In the genomic region with DNA sequence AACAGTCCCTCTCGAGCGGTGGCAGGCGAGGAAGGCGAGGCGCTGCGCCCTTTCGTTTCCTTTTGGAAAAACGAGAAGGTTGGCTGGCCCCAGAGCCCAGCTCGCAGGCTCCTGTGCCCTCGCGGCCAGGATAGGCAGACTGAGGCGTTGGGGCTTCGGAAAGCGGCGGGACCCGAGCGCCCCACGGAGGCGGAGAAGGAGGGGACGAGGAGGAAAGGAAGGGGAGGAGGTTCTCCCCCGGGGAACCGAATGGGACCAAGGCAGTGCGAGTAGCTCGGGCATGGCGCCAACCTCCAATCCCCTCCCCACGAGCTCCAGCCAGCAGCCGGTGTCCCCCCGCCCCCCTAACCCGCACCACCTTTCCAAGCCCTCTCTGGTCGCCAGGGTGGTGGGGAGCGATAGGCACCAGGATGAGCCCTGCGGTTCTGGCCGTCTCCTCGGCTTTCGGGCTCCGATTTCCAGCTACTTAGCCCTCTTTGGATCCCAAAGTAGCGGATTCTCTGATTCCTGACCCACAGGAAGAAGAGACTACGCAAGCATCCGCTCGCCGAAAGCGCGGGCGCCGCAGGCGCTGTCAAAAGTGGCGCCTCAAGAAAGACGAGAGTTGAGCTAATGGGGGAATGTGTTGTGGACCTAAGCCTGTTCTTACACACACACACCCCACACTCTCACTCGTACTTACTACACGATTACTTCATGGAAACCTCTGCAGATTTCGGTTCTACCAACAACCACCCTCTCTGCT, we compare ENCODE assay signal across 17 cellular contexts. TPM values are rescaled to one million over a fixed set of nuclear protein-coding genes. Genes with fewer than 3 reads are reported as not detected.
DNase-seq lines count a peak whose midpoint lies in the region; ATAC-seq and TF ChIP-seq lines count a peak whose summit lies in the region.
"Had no signal": no experiment of that assay in that cellular context is flagged by ENCODE, and none has a peak within 500 bp of the region (broad histone marks: within the 10 kb centered on the region; RNA-seq: fewer than 3 reads in every experiment).

No MANE protein-coding gene starts in this region.

- peaks cover 40% of the 10 kb centered on the region for H3K27me3 Mint-ChIP-seq in CD4-positive, alpha-beta T cell

- no peak for TF ChIP-seq RAD21 in neural cell (conservative IDR thresholded peaks at IDR 0.05)

- POLR2A ChIA-PET in CD4-positive, alpha-beta T cell (lab: Charles Lee): no interaction called here

- peaks cover 48% of the 10 kb centered on the region for H3K27me3 ChIP-seq in CD4-positive, alpha-beta T cell (ENCODE audit: control insufficient read depth, insufficient read depth, low read length)
- H3K27me3 ChIP-seq in H7 (ENCODE audit: control insufficient read depth, insufficient read depth, low read length): peaks cover 44% of the 10 kb centered on the region
- H3K27me3 ChIP-seq in dorsolateral prefrontal cortex: peaks cover 0 to 96% (median 69%) of the 10 kb centered on the region in 45 donors
- peaks cover 57% of the 10 kb centered on the region for H3K27me3 ChIP-seq in neural cell (ENCODE audit: insufficient read depth, low read depth, low read length)

- no peaks in the 10 kb centered on the region for H3F3A ChIP-seq in neural cell (ENCODE audit: insufficient read depth, low read length, poor library complexity, severe bottlenecking)

- H3K4me2 ChIP-seq in neural cell (ENCODE audit: low read length): no peak overlapping the region

- TF ChIP-seq CTCF in CD4-positive, alpha-beta T cell (IDR thresholded peaks at IDR 0.05): no peak
- no peak for TF ChIP-seq CTCF in dorsolateral prefrontal cortex (IDR thresholded peaks at IDR 0.05 in 54 of 56, conservative IDR thresholded peaks at IDR 0.05 in 2 of 56; ENCODE audit: low read depth in 1 of 56, partially characterized antibody in 56 of 56)
- peak; percentile 13 for TF ChIP-seq CTCF in neural cell (IDR thresholded peaks at IDR 0.05; ENCODE audit: poor library complexity, severe bottlenecking)

- H3K4me3 ChIP-seq in H7 (ENCODE audit: insufficient read depth, low read depth, low read length) (peak overlapping the region; percentile 37), dorsolateral prefrontal cortex (peak overlapping the region in 52 of 59 donors; percentile 5 to 64 (median 36)), neural cell (ENCODE audit: low read length) (peak overlapping the region; percentile 45)

- H2AFZ ChIP-seq in neural cell (ENCODE audit: low read depth, low read length): no peak overlapping the region

- no peaks in the 10 kb centered on the region for H4K20me1 ChIP-seq in neural cell (ENCODE audit: insufficient read depth)

- no peaks in the 10 kb centered on the region for H3K9me3 Mint-ChIP-seq in CD4-positive, alpha-beta T cell

- no peak overlapping the region for H3K27ac ChIP-seq in CD4-positive, alpha-beta T cell (ENCODE audit: low read depth, low read length)
- H3K27ac ChIP-seq in dorsolateral prefrontal cortex (peak overlapping the region in 1 of 59 donors; percentile 29), neural cell (ENCODE audit: low read length) (no peak overlapping the region)
- H3K27ac ChIP-seq: adrenal gland had no signal

- no peak overlapping the region for H3K9ac ChIP-seq in neural cell (ENCODE audit: low read length)

- intact Hi-C loops in CD4-positive, alpha-beta T cell (cut with DNase I, micrococcal nuclease): no loop called here
- intact Hi-C loops in dorsolateral prefrontal cortex (cut with DNase I): no loop called here

- H3K4me3 Mint-ChIP-seq in CD4-positive, alpha-beta T cell: peak overlapping the region; percentile 15

- no peaks in the 10 kb centered on the region for H3K9me2 ChIP-seq in neural cell (ENCODE audit: insufficient read depth, low read length)

- H3K27ac Mint-ChIP-seq in CD4-positive, alpha-beta T cell: no peak overlapping the region

- TF ChIP-seq EP300 in neural cell (conservative IDR thresholded peaks at IDR 0.05; ENCODE audit: poor library complexity, severe bottlenecking): no peak

- no peaks in the 10 kb centered on the region for H3K79me2 ChIP-seq in neural cell (replicated peaks; ENCODE audit: insufficient read depth, low read length)

- CTCF ChIA-PET in CD4-positive, alpha-beta T cell (lab: Charles Lee): no interaction called here

- H3K9me3 ChIP-seq in CD4-positive, alpha-beta T cell (ENCODE audit: control insufficient read depth, low read length): no peaks in the 10 kb centered on the region
- no peaks in the 10 kb centered on the region for H3K9me3 ChIP-seq in neural cell (ENCODE audit: low read length)
- H3K9me3 ChIP-seq: adrenal gland, BE2C had no signal

- no peaks in the 10 kb centered on the region for H3K36me3 Mint-ChIP-seq in CD4-positive, alpha-beta T cell (ENCODE audit: low read depth)

- H3K4me1 Mint-ChIP-seq in CD4-positive, alpha-beta T cell (ENCODE audit: low read depth): peaks cover 15% of the 10 kb centered on the region

- no peak for DNase-seq in CD4-positive, alpha-beta T cell
- peak; percentile 78 for DNase-seq in H7
- peak in 1 of 10 donors; percentile 40 for DNase-seq in dorsolateral prefrontal cortex
- DNase-seq in NCI-H1048 (lab: John Stamatoyannopoulos, UW): no peak
- DNase-seq in OCI-M1 (lab: John Stamatoyannopoulos, UW): no peak
- DNase-seq: activated CD4-positive, CD25-positive, alpha-beta regulatory T cell treated with anti-CD3 and anti-CD28 coated beads, Interleukin-2, amount 50 U/mL, for 72 hours; activated CD8-positive, alpha-beta memory T cell treated with anti-CD3 and anti-CD28 coated beads, Interleukin-2, amount 50 U/mL, for 4 hours; adrenal gland; BE2C; DMS79; NCI-H1930; NCI-H526 treated with DMSO at 0.1 percent for 48 hours; T-helper 2 cell had no signal

- no peak for ATAC-seq in CD4-positive, alpha-beta T cell (ENCODE audit: poor library complexity)
- no peak for ATAC-seq in GM18909 (IDR thresholded peaks at IDR 0.05; ENCODE audit: poor library complexity, unreplicated experiment)

- H3K36me3 ChIP-seq in H7 (replicated peaks; ENCODE audit: control insufficient read depth, insufficient read depth, low read length) (no peaks in the 10 kb centered on the region), neural cell (ENCODE audit: insufficient read depth, low read length) (no peaks in the 10 kb centered on the region)
- H3K36me3 ChIP-seq: adrenal gland, BE2C had no signal

TF ChIP-seq in neural cell, 6 proteins besides CTCF, POLR2A, EP300 and RAD21:
- TF ChIP-seq EZH2 (IDR thresholded peaks at IDR 0.05; ENCODE audit: borderline replicate concordance, insufficient read depth, low read length, poor library complexity, severe bottlenecking) (no peak), TAF1 (IDR thresholded peaks at IDR 0.05; ENCODE audit: low read depth) (no peak), SMC3 (conservative IDR thresholded peaks at IDR 0.05; ENCODE audit: poor library complexity) (no peak), MXI1 (conservative IDR thresholded peaks at IDR 0.05; ENCODE audit: poor library complexity, severe bottlenecking) (no peak), POLR2AphosphoS5 (IDR thresholded peaks at IDR 0.05) (no peak)
- TF ChIP-seq, protein P1, sequence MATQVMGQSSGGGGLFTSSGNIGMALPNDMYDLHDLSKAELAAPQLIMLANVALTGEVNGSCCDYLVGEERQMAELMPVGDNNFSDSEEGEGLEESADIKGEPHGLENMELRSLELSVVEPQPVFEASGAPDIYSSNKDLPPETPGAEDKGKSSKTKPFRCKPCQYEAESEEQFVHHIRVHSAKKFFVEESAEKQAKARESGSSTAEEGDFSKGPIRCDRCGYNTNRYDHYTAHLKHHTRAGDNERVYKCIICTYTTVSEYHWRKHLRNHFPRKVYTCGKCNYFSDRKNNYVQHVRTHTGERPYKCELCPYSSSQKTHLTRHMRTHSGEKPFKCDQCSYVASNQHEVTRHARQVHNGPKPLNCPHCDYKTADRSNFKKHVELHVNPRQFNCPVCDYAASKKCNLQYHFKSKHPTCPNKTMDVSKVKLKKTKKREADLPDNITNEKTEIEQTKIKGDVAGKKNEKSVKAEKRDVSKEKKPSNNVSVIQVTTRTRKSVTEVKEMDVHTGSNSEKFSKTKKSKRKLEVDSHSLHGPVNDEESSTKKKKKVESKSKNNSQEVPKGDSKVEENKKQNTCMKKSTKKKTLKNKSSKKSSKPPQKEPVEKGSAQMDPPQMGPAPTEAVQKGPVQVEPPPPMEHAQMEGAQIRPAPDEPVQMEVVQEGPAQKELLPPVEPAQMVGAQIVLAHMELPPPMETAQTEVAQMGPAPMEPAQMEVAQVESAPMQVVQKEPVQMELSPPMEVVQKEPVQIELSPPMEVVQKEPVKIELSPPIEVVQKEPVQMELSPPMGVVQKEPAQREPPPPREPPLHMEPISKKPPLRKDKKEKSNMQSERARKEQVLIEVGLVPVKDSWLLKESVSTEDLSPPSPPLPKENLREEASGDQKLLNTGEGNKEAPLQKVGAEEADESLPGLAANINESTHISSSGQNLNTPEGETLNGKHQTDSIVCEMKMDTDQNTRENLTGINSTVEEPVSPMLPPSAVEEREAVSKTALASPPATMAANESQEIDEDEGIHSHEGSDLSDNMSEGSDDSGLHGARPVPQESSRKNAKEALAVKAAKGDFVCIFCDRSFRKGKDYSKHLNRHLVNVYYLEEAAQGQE (IDR thresholded peaks at IDR 0.05; ENCODE audit: borderline replicate concordance): no peak

RNA-seq across cellular contexts. Expression of a gene that starts 15.2 kb away (rescaled TPM):
- not detected for total RNA-seq in CD4-positive, alpha-beta T cell
- total RNA-seq in H7 (2014; rRNA removed; shearing (Covaris generic)): 114 and 140 TPM in 2 replicates
- 1 to 10 TPM in 102 of 120 experiments, under 1 TPM in 18; 0.52 to 6.4 (median 1.8) TPM for total RNA-seq in dorsolateral prefrontal cortex
- polyA plus RNA-seq in neural cell: 3.7 and 6.6 TPM in 2 replicates
- 8.8 and 13.3 TPM in 2 replicates for polyA minus RNA-seq in neural cell
- total RNA-seq: dermis microvascular lymphatic vessel endothelial cell, RPMI7951 had no signal
- polyA plus RNA-seq: adrenal gland had no signal

Comparison
In these comparisons a context has a peak if more than half of its experiments do, and no peak if none do; other contexts are left out.
1. RNA of a gene that starts 15.2 kb away (total RNA-seq): 114 to 140 TPM in H7; 0.52 to 6.4 TPM in dorsolateral prefrontal cortex and not detected in CD4-positive, alpha-beta T cell; every median in the first group is over 10 times any median in the second.
2. Peak in every context shown above with its lines, with median percentiles within 50 percentile points of each other: H3K4me3 ChIP-seq.